In the genomic region with DNA sequence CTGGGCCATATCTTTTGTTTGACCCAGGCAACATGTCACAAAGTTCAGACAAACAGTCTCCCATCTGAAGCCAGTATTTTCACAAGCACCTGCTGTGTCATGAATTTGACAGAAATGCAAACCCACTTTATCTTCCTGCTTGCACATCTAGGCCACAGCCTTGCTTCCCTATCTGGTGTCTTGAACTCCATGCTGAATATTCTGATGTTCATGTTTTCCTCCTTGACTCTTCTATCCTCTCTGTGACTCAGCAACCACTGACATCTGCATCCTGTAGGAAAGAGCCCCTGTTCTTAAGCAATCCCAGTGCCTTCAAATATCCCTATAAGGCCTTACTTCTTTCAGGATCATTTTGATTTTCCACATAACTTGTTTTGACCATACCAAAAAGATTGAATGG, we compare ENCODE assay signal across 13 cellular contexts. TPM values are rescaled to one million over a fixed set of nuclear protein-coding genes. Genes with fewer than 3 reads are reported as not detected.
DNase-seq lines count a peak whose midpoint lies in the region; TF ChIP-seq lines count a peak whose summit lies in the region.
"Had no signal": no experiment of that assay in that cellular context is flagged by ENCODE, and none has a peak within 500 bp of the region (broad histone marks: within the 10 kb centered on the region; RNA-seq: fewer than 3 reads in every experiment).

No MANE protein-coding gene starts in this region.

- no peak overlapping the region for H3K27ac ChIP-seq in mammary epithelial cell (ENCODE audit: insufficient read depth, low read depth, low read length)
- H3K27ac ChIP-seq: lower lobe of right lung, uterus had no signal

- H3K4me1 ChIP-seq in mammary epithelial cell (ENCODE audit: insufficient read depth, low read length) = no peaks in the 10 kb centered on the region
- H3K4me1 ChIP-seq: uterus had no signal

- H3K4me2 ChIP-seq in mammary epithelial cell (ENCODE audit: insufficient read depth, low read depth, low read length) = no peak overlapping the region

- no peaks in the 10 kb centered on the region for H3K27me3 ChIP-seq in mammary epithelial cell (ENCODE audit: insufficient read depth, low read length)
- H3K27me3 ChIP-seq: uterus had no signal

- DNase-seq in SKM-1 (lab: John Stamatoyannopoulos, UW; ENCODE audit: unreplicated experiment) (peak; percentile 17), SKM-1 treated with dmso at 0.1 percent for 144 hours (lab: John Stamatoyannopoulos, UW; ENCODE audit: unreplicated experiment) (no peak), NB4 (ENCODE audit: low read depth) (peak; percentile 18), mammary epithelial cell (peak; percentile 55), non-pigmented ciliary epithelial cell (ENCODE audit: low read depth) (peak; percentile 68), GM20000 (ENCODE audit: low spot score) (no peak), pons (ENCODE audit: low spot score) (no peak), NCI-H774 (lab: John Stamatoyannopoulos, UW) (no peak)
- DNase-seq: activated T-cell treated with anti-CD3 and anti-CD28 coated beads for 4 hours, cortex of kidney, head of caudate nucleus, lower lobe of right lung, uterus had no signal

- H4K20me1 ChIP-seq in mammary epithelial cell (ENCODE audit: insufficient read depth, low read length) = no peaks in the 10 kb centered on the region

- in situ Hi-C loops in mammary epithelial cell (cut with MboI; ENCODE audit: low sequenced_read_pairs in 2 of 2) = no loop called here

- no peak overlapping the region for H2AFZ ChIP-seq in mammary epithelial cell (ENCODE audit: low read depth, low read length)

- intact Hi-C loops in mammary epithelial cell (cut with micrococcal nuclease) = loop anchor here (10.0 kb wide), 1 partner anchor 273 kb away; the partner anchor contains the start of genes PFKFB2 and YOD1

- no peaks in the 10 kb centered on the region for H3K79me2 ChIP-seq in mammary epithelial cell (ENCODE audit: insufficient read depth, low read length)

- dilution Hi-C loops in mammary epithelial cell (cut with HindIII; ENCODE audit: low sequenced_read_pairs) = no loop called here

- no TSS peak for BruUV-seq in mammary epithelial cell (replicated peaks; lab: Mats Ljungman, UMichigan)

- no peaks in the 10 kb centered on the region for H3K36me3 ChIP-seq in mammary epithelial cell (ENCODE audit: insufficient read depth, low read length)
- H3K36me3 ChIP-seq: uterus had no signal

- CTCF ChIA-PET in mammary epithelial cell (lab: Charles Lee; ENCODE audit: low non-redundant PET) = no interaction called here

- no peak for TF ChIP-seq POLR2A in NB4 (IDR thresholded peaks at IDR 0.05; ENCODE audit: extremely low read depth, insufficient read length)

- H3K9me3 ChIP-seq in mammary epithelial cell (replicated peaks; ENCODE audit: insufficient read depth, low read length) = no peaks in the 10 kb centered on the region
- H3K9me3 ChIP-seq: lower lobe of right lung, uterus had no signal

- no peak overlapping the region for H3K4me3 ChIP-seq in NB4 (ENCODE audit: low read depth, low read length)
- no peak overlapping the region for H3K4me3 ChIP-seq in mammary epithelial cell (replicated peaks in 1 of 3; ENCODE audit: insufficient read depth in 1 of 3, low read depth in 2 of 3, low read length in 3 of 3)
- H3K4me3 ChIP-seq: uterus had no signal

- TF ChIP-seq CTCF in NB4 (IDR thresholded peaks at IDR 0.05; ENCODE audit: low read depth, low read length) (no peak), mammary epithelial cell (conservative IDR thresholded peaks at IDR 0.05 in 1 of 2, IDR thresholded peaks at IDR 0.05 in 1 of 2; ENCODE audit: extremely low read depth in 1 of 2, insufficient read depth in 1 of 2, low read depth in 1 of 2, low read length in 2 of 2) (no peak), GM20000 (IDR thresholded peaks at IDR 0.05; ENCODE audit: extremely low read depth, missing control alignments) (no peak)

- H3K9ac ChIP-seq in mammary epithelial cell (ENCODE audit: insufficient read depth, low read length) = no peak overlapping the region

RNA-seq across cellular contexts. Expression of gene CD55, which starts 6.5 kb away (rescaled TPM):
- 10 to 100 TPM; 35.2 to 40.5 TPM for total RNA-seq in mammary epithelial cell
- 18.5 TPM for polyA plus RNA-seq in mammary epithelial cell
- polyA minus RNA-seq in mammary epithelial cell = 20.1 TPM

Comparison
In these comparisons a context has a peak if more than half of its experiments do, and no peak if none do; other contexts are left out.
1. DNase-seq: peak in SKM-1 (single experiment), NB4 (single experiment), mammary epithelial cell (single experiment) and non-pigmented ciliary epithelial cell (single experiment); none in SKM-1 treated with dmso at 0.1 percent for 144 hours (single experiment), GM20000 (single experiment), pons (single experiment) and NCI-H774 (single experiment).